Comparison of ENCODE assay signal across 24 cellular contexts in the genomic region with DNA sequence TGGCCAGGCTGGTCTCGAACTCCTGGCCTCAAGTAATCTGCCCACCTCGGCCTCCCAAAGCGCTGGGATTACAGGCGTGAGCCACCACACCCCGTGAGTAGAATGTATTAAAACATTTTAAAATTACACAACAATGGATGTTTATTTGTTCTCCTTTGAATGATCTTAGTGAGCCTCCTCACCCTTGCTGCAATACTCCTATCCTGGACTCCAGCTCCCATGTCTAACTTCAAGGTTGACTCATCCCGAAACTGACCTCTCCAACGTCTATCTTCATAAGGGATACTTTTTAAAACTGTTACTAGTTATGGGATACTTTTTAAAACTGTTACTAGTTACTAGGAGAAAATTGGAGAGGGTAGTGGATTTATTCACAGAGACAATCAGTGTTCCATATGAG. TPM values are rescaled to one million over a fixed set of nuclear protein-coding genes. Genes with fewer than 3 reads are reported as not detected.
"Had no signal": no experiment of that assay in that cellular context is flagged by ENCODE, and none has a peak within 500 bp of the region (broad histone marks: within the 10 kb centered on the region; RNA-seq: fewer than 3 reads in every experiment).

No MANE protein-coding gene starts in this region.

- H3K27ac ChIP-seq: gastrocnemius medialis, psoas muscle, right lobe of liver, suprapubic skin, tibial artery had no signal

- H3K36me3 ChIP-seq: gastrocnemius medialis, right lobe of liver, suprapubic skin, tibial artery had no signal

- ATAC-seq: gastrocnemius medialis; left cardiac atrium; left ventricle myocardium superior; naive thymus-derived CD4-positive, alpha-beta T cell; psoas muscle had no signal

- H3K9me3 ChIP-seq: gastrocnemius medialis, psoas muscle, right lobe of liver, suprapubic skin had no signal

- H3K4me3 ChIP-seq: gastrocnemius medialis, psoas muscle, right lobe of liver, suprapubic skin, tibial artery had no signal

- H3K36me3 Mint-ChIP-seq: immature natural killer cell; naive thymus-derived CD4-positive, alpha-beta T cell; stimulated activated effector memory CD8-positive, alpha-beta T cell treated with anti-CD3 and anti-CD28 coated beads, Interleukin-12 subunit alpha, Interleukin-12 subunit beta, amount 100 ng/mL, for 72 hours had no signal

- FAIRE-seq: endometrium, kidney had no signal

- H3K4me1 ChIP-seq: gastrocnemius medialis, psoas muscle, right lobe of liver, tibial artery had no signal

- DNase-seq: effector memory CD4-positive, alpha-beta T cell; gastrocnemius medialis; glutamatergic neuron; immature natural killer cell; kidney; left cardiac atrium; left ventricle myocardium superior; naive thymus-derived CD4-positive, alpha-beta T cell; nephron progenitor cell; psoas muscle; retina; stimulated activated CD4-positive, alpha-beta T cell treated with anti-CD3 and anti-CD28 coated beads, Interleukin-4, amount 100 ng/mL, for 1 hour; stimulated activated CD8-positive, alpha-beta memory T cell treated with anti-CD3 and anti-CD28 coated beads, Interleukin-4, amount 100 ng/mL, for 48 hours; stimulated activated naive CD8-positive, alpha-beta T cell treated with anti-CD3 and anti-CD28 coated beads, Interleukin-15, Interleukin-2, amounts not matched to agents 100 U/mL and 50 U/mL, for 24 hours; tibial artery had no signal

- H3K9me3 Mint-ChIP-seq: immature natural killer cell; nephron progenitor cell; stimulated activated effector memory CD8-positive, alpha-beta T cell treated with anti-CD3 and anti-CD28 coated beads, Interleukin-12 subunit alpha, Interleukin-12 subunit beta, amount 100 ng/mL, for 72 hours had no signal

- H3K4me3 Mint-ChIP-seq: immature natural killer cell; naive thymus-derived CD4-positive, alpha-beta T cell; nephron progenitor cell; stimulated activated effector memory CD8-positive, alpha-beta T cell treated with anti-CD3 and anti-CD28 coated beads, Interleukin-12 subunit alpha, Interleukin-12 subunit beta, amount 100 ng/mL, for 72 hours had no signal

- H3K4me1 Mint-ChIP-seq: immature natural killer cell; naive thymus-derived CD4-positive, alpha-beta T cell; nephron progenitor cell; stimulated activated effector memory CD8-positive, alpha-beta T cell treated with anti-CD3 and anti-CD28 coated beads, Interleukin-12 subunit alpha, Interleukin-12 subunit beta, amount 100 ng/mL, for 72 hours had no signal

- H3K27ac Mint-ChIP-seq: immature natural killer cell; naive thymus-derived CD4-positive, alpha-beta T cell; nephron progenitor cell; stimulated activated effector memory CD8-positive, alpha-beta T cell treated with anti-CD3 and anti-CD28 coated beads, Interleukin-12 subunit alpha, Interleukin-12 subunit beta, amount 100 ng/mL, for 72 hours had no signal

- H3K27me3 ChIP-seq: right lobe of liver, suprapubic skin had no signal

RNA-seq across cellular contexts. Expression of gene RHCG, which starts 17.8 kb away (rescaled TPM):
- total RNA-seq: epithelial cell of proximal tubule; gastrocnemius medialis; left ventricle myocardium superior; lung microvascular endothelial cell; mononuclear cell; naive thymus-derived CD4-positive, alpha-beta T cell; osteoblast had no signal
- polyA plus RNA-seq: fibroblast of lung; immature natural killer cell; naive thymus-derived CD4-positive, alpha-beta T cell had no signal
